27 cellular contexts compared by ENCODE assay signal in genomic region chr1:212460376-212460775, GRCh38. TPM values are rescaled to one million over a fixed set of nuclear protein-coding genes. Genes with fewer than 3 reads are reported as not detected.
DNase-seq lines count a peak whose midpoint lies in the region; TF ChIP-seq lines count a peak whose summit lies in the region.
"Had no signal": no experiment of that assay in that cellular context is flagged by ENCODE, and none has a peak within 500 bp of the region (broad histone marks: within the 10 kb centered on the region; RNA-seq: fewer than 3 reads in every experiment).

No MANE protein-coding gene starts in this region.

- no peak overlapping the region for H3K14ac ChIP-seq in neuronal stem cell (ENCODE audit: low read length)

- no peak overlapping the region for H2BK12ac ChIP-seq in neuronal stem cell (ENCODE audit: low read length)

- H2AFZ ChIP-seq in neuronal stem cell (ENCODE audit: low read length) = no peak overlapping the region
- H2AFZ ChIP-seq: GM23338 had no signal

- H3K18ac ChIP-seq in neuronal stem cell (ENCODE audit: low read length) = peak overlapping the region; percentile 9

- H3K27ac ChIP-seq in angular gyrus (ENCODE audit: low read depth, low read length) (peak overlapping the region; percentile 98), cingulate gyrus (ENCODE audit: low read depth, low read length) (peak overlapping the region; percentile 97), neuronal stem cell (replicated peaks; ENCODE audit: low read length) (no peak overlapping the region), temporal lobe (ENCODE audit: low read depth, low read length) (peak overlapping the region; percentile 96), esophagus squamous epithelium (no peak overlapping the region)
- H3K27ac ChIP-seq: BLaER1 treated with 17β-estradiol and CSF1 and Interleukin-3, amounts not matched to agents 10 nM and 100 nM had no signal

- H3K4ac ChIP-seq in neuronal stem cell (ENCODE audit: low read length) = no peak overlapping the region

- no peak overlapping the region for H3K9ac ChIP-seq in neuronal stem cell (ENCODE audit: low read depth, low read length, poor library complexity)
- H3K9ac ChIP-seq: BLaER1 treated with 17β-estradiol and CSF1 and Interleukin-3, amounts not matched to agents 10 nM and 100 nM had no signal

- H3K79me1 ChIP-seq in neuronal stem cell (ENCODE audit: low read depth, low read length) = no peaks in the 10 kb centered on the region

- peak overlapping the region; percentile 55 for H2BK15ac ChIP-seq in neuronal stem cell (ENCODE audit: low read length)

- intact Hi-C loops in esophagus squamous epithelium (cut with DNase I) = no loop called here

- no CpG with 5 or more reads among the region's 9 CpGs for WGBS in neuronal stem cell (ENCODE audit: extremely low coverage in 2 of 2, insufficient read length in 2 of 2, insufficient replicate concordance in 1 of 2), 2 donors
- WGBS in esophagus squamous epithelium, 2 donors = 83 to 91% methylated on average over 7 to 9 of the region's 9 CpGs

- H3K23ac ChIP-seq in neuronal stem cell (ENCODE audit: low read depth, low read length, poor library complexity) = no peak overlapping the region

- no peak for TF ChIP-seq CTCF in esophagus squamous epithelium (IDR thresholded peaks at IDR 0.05)

- H2BK5ac ChIP-seq in neuronal stem cell (ENCODE audit: low read length) = no peak overlapping the region

- no peaks in the 10 kb centered on the region for H3K36me3 ChIP-seq in neuronal stem cell (replicated peaks in 1 of 2; ENCODE audit: control insufficient read depth in 2 of 2, insufficient read depth in 2 of 2, low read length in 2 of 2)
- H3K36me3 ChIP-seq in esophagus squamous epithelium = no peaks in the 10 kb centered on the region
- H3K36me3 ChIP-seq: BLaER1 treated with 17β-estradiol and CSF1 and Interleukin-3, amounts not matched to agents 10 nM and 100 nM; HAP-1 had no signal

- H3K4me1 ChIP-seq in neuronal stem cell (ENCODE audit: control insufficient read depth in 2 of 2, insufficient read depth in 1 of 2, low read depth in 1 of 2, low read length in 2 of 2) (peaks cover 2 to 12% of the 10 kb centered on the region in 2 donors), esophagus squamous epithelium (peaks cover 0 to 11% (median 7%) of the 10 kb centered on the region in 3 donors)

- H2AK5ac ChIP-seq in neuronal stem cell (ENCODE audit: low read depth, low read length) = peak overlapping the region; percentile 34

- no peak overlapping the region for H4K8ac ChIP-seq in neuronal stem cell (ENCODE audit: low read depth, low read length)

- H3K4me3 ChIP-seq in neuronal stem cell (ENCODE audit: low read length in 2 of 2) (no peak overlapping the region), esophagus squamous epithelium (no peak overlapping the region)
- H3K4me3 ChIP-seq: BLaER1 treated with 17β-estradiol and CSF1 and Interleukin-3, amounts not matched to agents 10 nM and 100 nM; GM12878; GM23338; HAP-1 had no signal

- H2BK120ac ChIP-seq in neuronal stem cell (ENCODE audit: low read depth, low read length) = no peak overlapping the region

- H3K9me3 ChIP-seq in neuronal stem cell (replicated peaks in 1 of 2; ENCODE audit: control insufficient read depth in 2 of 2, insufficient read depth in 1 of 2, low read depth in 1 of 2, low read length in 2 of 2) = no peaks in the 10 kb centered on the region
- H3K9me3 ChIP-seq in esophagus squamous epithelium = no peaks in the 10 kb centered on the region
- H3K9me3 ChIP-seq: Caco-2 had no signal

- no peak for TF ChIP-seq POLR2A in esophagus squamous epithelium (IDR thresholded peaks at IDR 0.05)

- H4K91ac ChIP-seq in neuronal stem cell (ENCODE audit: low read depth, low read length, poor library complexity) = no peak overlapping the region

- H3K27me3 ChIP-seq in neuronal stem cell (ENCODE audit: control insufficient read depth in 3 of 3, insufficient read depth in 3 of 3, low read depth in 1 of 3, low read length in 3 of 3) = peaks cover 0 to 1% (median 0%) of the 10 kb centered on the region in 3 experiments
- no peaks in the 10 kb centered on the region for H3K27me3 ChIP-seq in esophagus squamous epithelium
- H3K27me3 ChIP-seq: BLaER1 treated with 17β-estradiol and CSF1 and Interleukin-3, amounts not matched to agents 10 nM and 100 nM had no signal

- DNase-seq in neuronal stem cell (ENCODE audit: low spot score) (no peak), pons (ENCODE audit: low spot score) (no peak), esophagus squamous epithelium (lab: John Stamatoyannopoulos, UW) (no peak), superior temporal gyrus (ENCODE audit: extremely low spot score) (no peak)
- DNase-seq: AML-193; Caco-2; CD4-positive, alpha-beta memory T cell; DMS79; EL; GDM1; HFFc6; KG1; MM.1S; NCI-H1694; NCI-H2029 treated with DMSO at 0.1 percent for 48 hours; NCI-H446 treated with DMSO at 0.1 percent for 48 hours; NCI-H526; NCI-H82; NK-92 treated with Interleukin-12 subunit alpha and Interleukin-12 subunit beta, amount 100 ng/mL, for 24 hours; PC-3 had no signal

- no peak overlapping the region for H3K4me2 ChIP-seq in neuronal stem cell (ENCODE audit: insufficient read depth, low read length, poor library complexity, severe bottlenecking)
- H3K4me2 ChIP-seq: BLaER1 treated with 17β-estradiol and CSF1 and Interleukin-3, amounts not matched to agents 10 nM and 100 nM; GM23338 had no signal

RNA-seq across cellular contexts. Expression of gene NENF, which starts 27.7 kb away (rescaled TPM):
- polyA plus RNA-seq in neuronal stem cell (2013, experiment 1 of 2) = 27.0 TPM
- polyA plus RNA-seq in neuronal stem cell (2013, experiment 2 of 2) = 26.9 TPM
- total RNA-seq in temporal lobe (19.9 TPM), esophagus squamous epithelium (10 to 100 TPM; 31.0 to 65.8 (median 42.0) TPM)

RNA-seq across cellular contexts. Expression of gene PACC1, which starts 45.7 kb away (rescaled TPM):
- polyA plus RNA-seq in neuronal stem cell (2013, experiment 1 of 2) = 19.2 TPM
- polyA plus RNA-seq in neuronal stem cell (2013, experiment 2 of 2) = 18.7 TPM
- total RNA-seq in temporal lobe (19.4 TPM), esophagus squamous epithelium (1 to 10 TPM; 5.0 to 7.6 (median 6.3) TPM)

Comparison
In these comparisons a context has a peak if more than half of its experiments do, and no peak if none do; other contexts are left out.
1. H3K27ac ChIP-seq: peak in angular gyrus (single experiment), cingulate gyrus (single experiment) and temporal lobe (single experiment); none in neuronal stem cell (single experiment) and esophagus squamous epithelium (0 of 4).